ENCODE assay signal across 22 cellular contexts in genomic region chr15:28109626-28110415, GRCh38. TPM values are rescaled to one million over a fixed set of nuclear protein-coding genes. Genes with fewer than 3 reads are reported as not detected.
DNase-seq lines count a peak whose midpoint lies in the region; ATAC-seq and TF ChIP-seq lines count a peak whose summit lies in the region.
"Had no signal": no experiment of that assay in that cellular context is flagged by ENCODE, and none has a peak within 500 bp of the region (broad histone marks: within the 10 kb centered on the region; RNA-seq: fewer than 3 reads in every experiment).

No MANE protein-coding gene starts in this region.

- DNase-seq in CD4-positive, CD25-positive, alpha-beta regulatory T cell = no peak
- DNase-seq in H9 (peak; percentile 25), osteoblast (ENCODE audit: insufficient read length, low spot score, missing footprints) (peak; percentile 76), foreskin keratinocyte (no peak), mesothelial cell of epicardium (ENCODE audit: low spot score in 2 of 2, unreplicated experiment in 2 of 2) (no peak)
- no peak for DNase-seq in effector memory CD8-positive, alpha-beta T cell
- DNase-seq in activated T-helper 2 cell treated with anti-CD3 and anti-CD28 coated beads, Interferon-gamma antibody, Interleukin-2, Interleukin-4, amounts not matched to agents 10 μg/mL and 5 μg/mL and 100 μg/mL, durations not matched to agents 14 hours and 24 hours and 36 hours (ENCODE audit: low spot score) = no peak
- DNase-seq: activated CD4-positive, alpha-beta T cell treated with anti-CD3 and anti-CD28 coated beads, Interleukin-2, amount 10 ng/mL, durations not matched to agents 24 days and 14 days; anterior cingulate cortex; DMS79; glutamatergic neuron; MM.1S; NCI-H146; NCI-H2171; NCI-H526 treated with DMSO at 0.1 percent for 48 hours; right cardiac atrium; T-helper 17 cell had no signal

- peaks cover 8% of the 10 kb centered on the region for H3K23me2 ChIP-seq in H9 (ENCODE audit: insufficient read length, low read depth, low read length, poor library complexity, severe bottlenecking)

- H2BK20ac ChIP-seq in H9 (ENCODE audit: low read depth, low read length, poor library complexity, severe bottlenecking) = no peak overlapping the region

- no peak overlapping the region for H3K4ac ChIP-seq in H9 (ENCODE audit: low read depth, low read length)

- H4K8ac ChIP-seq in H9 (replicated peaks; ENCODE audit: insufficient read length, low read depth, low read length) = no peak overlapping the region

- no peak overlapping the region for H3K18ac ChIP-seq in H9 (ENCODE audit: insufficient read length, low read depth, low read length)

- no peaks in the 10 kb centered on the region for H4K20me1 ChIP-seq in H9 (ENCODE audit: control insufficient read depth, insufficient read depth, insufficient read length)
- H4K20me1 ChIP-seq in osteoblast (ENCODE audit: insufficient read depth, low read length) = peaks cover 9% of the 10 kb centered on the region

- H3K4me1 Mint-ChIP-seq in CD4-positive, CD25-positive, alpha-beta regulatory T cell = peaks cover 0 to 17% (median 7%) of the 10 kb centered on the region in 4 donors
- H3K4me1 Mint-ChIP-seq in H9 (peaks cover 0 to 8% of the 10 kb centered on the region in 2 experiments; a peak in 2 of 4 replicates), mesothelial cell of epicardium (peaks cover 10% of the 10 kb centered on the region)
- H3K4me1 Mint-ChIP-seq in effector memory CD8-positive, alpha-beta T cell (ENCODE audit: low read depth in 2 of 2) = peaks cover 7 to 11% of the 10 kb centered on the region in 2 donors
- peaks cover 7% of the 10 kb centered on the region for H3K4me1 Mint-ChIP-seq in activated T-helper 2 cell treated with anti-CD3 and anti-CD28 coated beads, Interferon-gamma antibody, Interleukin-2, Interleukin-4, amounts not matched to agents 10 μg/mL and 5 μg/mL and 100 μg/mL, durations not matched to agents 14 hours and 24 hours and 36 hours (ENCODE audit: low read depth)

- H3K27me3 ChIP-seq in CD4-positive, CD25-positive, alpha-beta regulatory T cell (ENCODE audit: control insufficient read depth, insufficient read depth, low read length) = peaks cover 4% of the 10 kb centered on the region
- peaks cover 21% of the 10 kb centered on the region; the same call in 1 of the 2 replicates for H3K27me3 ChIP-seq in H9 (ENCODE audit: insufficient read depth, low read length)
- H3K27me3 ChIP-seq in osteoblast (ENCODE audit: insufficient read depth, low read length) = no peaks in the 10 kb centered on the region
- peaks cover 19% of the 10 kb centered on the region for H3K27me3 ChIP-seq in foreskin keratinocyte
- H3K27me3 ChIP-seq: ovary, vagina had no signal

- no peak overlapping the region for H4K5ac ChIP-seq in H9 (ENCODE audit: insufficient read length, low read depth, low read length)

- TF ChIP-seq CTCF in H9 (conservative IDR thresholded peaks at IDR 0.05) (no peak), osteoblast (IDR thresholded peaks at IDR 0.05; ENCODE audit: extremely low read depth, low read depth, low read length) (no peak), foreskin keratinocyte (conservative IDR thresholded peaks at IDR 0.05) (no peak), mesothelial cell of epicardium (IDR thresholded peaks at IDR 0.05; ENCODE audit: unreplicated experiment) (no peak)

- no peak overlapping the region for H3K9ac ChIP-seq in H9 (ENCODE audit: extremely low read depth, insufficient read length, low read length)

- intact Hi-C loops in activated T-helper 2 cell treated with anti-CD3 and anti-CD28 coated beads, Interferon-gamma antibody, Interleukin-2, Interleukin-4, amounts not matched to agents 10 μg/mL and 5 μg/mL and 100 μg/mL, durations not matched to agents 14 hours and 24 hours and 36 hours (cut with micrococcal nuclease) = no loop called here

- no peak for ATAC-seq in CD4-positive, CD25-positive, alpha-beta regulatory T cell (ENCODE audit: low read depth in 2 of 2)
- ATAC-seq in effector memory CD8-positive, alpha-beta T cell (replicated peaks) = peak; percentile 42
- ATAC-seq in foreskin keratinocyte = no peak
- ATAC-seq: T-helper 17 cell had no signal

- no CpG with 5 or more reads among the region's 25 CpGs for WGBS in H9 (ENCODE audit: extremely low coverage, insufficient read length, low lambda C conversion rate)

- H2BK120ac ChIP-seq in H9 (ENCODE audit: low read depth, low read length, poor library complexity, severe bottlenecking) = no peak overlapping the region

- H3K4me3 Mint-ChIP-seq in CD4-positive, CD25-positive, alpha-beta regulatory T cell = no peak overlapping the region
- H3K4me3 Mint-ChIP-seq in H9 = no peak overlapping the region
- peak overlapping the region in 1 of 2 donors; percentile 6 for H3K4me3 Mint-ChIP-seq in effector memory CD8-positive, alpha-beta T cell
- no peak overlapping the region for H3K4me3 Mint-ChIP-seq in activated T-helper 2 cell treated with anti-CD3 and anti-CD28 coated beads, Interferon-gamma antibody, Interleukin-2, Interleukin-4, amounts not matched to agents 10 μg/mL and 5 μg/mL and 100 μg/mL, durations not matched to agents 14 hours and 24 hours and 36 hours (ENCODE audit: low read depth)
- no peak overlapping the region for H3K4me3 Mint-ChIP-seq in mesothelial cell of epicardium
- H3K4me3 Mint-ChIP-seq: activated CD4-positive, alpha-beta T cell treated with anti-CD3 and anti-CD28 coated beads, Interleukin-2, amount 10 ng/mL, durations not matched to agents 24 days and 14 days; memory B cell; T-helper 17 cell had no signal

- no peak overlapping the region for H3K56ac ChIP-seq in H9 (ENCODE audit: insufficient read length, low read depth, low read length)

- H3K4me2 ChIP-seq in H9 (ENCODE audit: insufficient read depth, insufficient read length, low read length) (no peak overlapping the region), osteoblast (ENCODE audit: insufficient read depth, low read length) (no peak overlapping the region)

- H3K79me2 ChIP-seq in H9 (ENCODE audit: insufficient read depth, low read length) (no peaks in the 10 kb centered on the region), osteoblast (ENCODE audit: insufficient read depth, low read length) (no peaks in the 10 kb centered on the region)

- H3K27me3 Mint-ChIP-seq in CD4-positive, CD25-positive, alpha-beta regulatory T cell = peaks cover 10% of the 10 kb centered on the region
- H3K27me3 Mint-ChIP-seq in H9 (ENCODE audit: low read depth) (peaks cover 34% of the 10 kb centered on the region), mesothelial cell of epicardium (ENCODE audit: low read depth) (peaks cover 27% of the 10 kb centered on the region)
- H3K27me3 Mint-ChIP-seq in effector memory CD8-positive, alpha-beta T cell = peaks cover 10 to 15% of the 10 kb centered on the region in 2 donors
- H3K27me3 Mint-ChIP-seq in activated T-helper 2 cell treated with anti-CD3 and anti-CD28 coated beads, Interferon-gamma antibody, Interleukin-2, Interleukin-4, amounts not matched to agents 10 μg/mL and 5 μg/mL and 100 μg/mL, durations not matched to agents 14 hours and 24 hours and 36 hours (ENCODE audit: low read depth) = peaks cover 19% of the 10 kb centered on the region
- H3K27me3 Mint-ChIP-seq: T-helper 17 cell had no signal

- no peak overlapping the region for H3T11ph ChIP-seq in H9 (ENCODE audit: low read length)

- H3K79me1 ChIP-seq in H9 (ENCODE audit: insufficient read depth, low read depth, low read length, poor library complexity, severe bottlenecking) = no peaks in the 10 kb centered on the region

- H3K23ac ChIP-seq in H9 (ENCODE audit: insufficient read length, low read depth, low read length) = no peak overlapping the region

- peaks cover 35% of the 10 kb centered on the region for H3K36me3 ChIP-seq in CD4-positive, CD25-positive, alpha-beta regulatory T cell (ENCODE audit: control insufficient read depth, insufficient read depth, low read length)
- H3K36me3 ChIP-seq in osteoblast (ENCODE audit: insufficient read depth, low read length) = peaks cover 29% of the 10 kb centered on the region
- H3K36me3 ChIP-seq: ovary had no signal

- H2BK12ac ChIP-seq in H9 (ENCODE audit: insufficient read length, low read depth, low read length) = no peak overlapping the region

- no peaks in the 10 kb centered on the region for H3K9me3 Mint-ChIP-seq in CD4-positive, CD25-positive, alpha-beta regulatory T cell
- peaks cover 0 to 5% of the 10 kb centered on the region in 2 experiments; a peak in 4 of 5 replicates for H3K9me3 Mint-ChIP-seq in H9
- no peaks in the 10 kb centered on the region for H3K9me3 Mint-ChIP-seq in effector memory CD8-positive, alpha-beta T cell
- H3K9me3 Mint-ChIP-seq in activated T-helper 2 cell treated with anti-CD3 and anti-CD28 coated beads, Interferon-gamma antibody, Interleukin-2, Interleukin-4, amounts not matched to agents 10 μg/mL and 5 μg/mL and 100 μg/mL, durations not matched to agents 14 hours and 24 hours and 36 hours = no peaks in the 10 kb centered on the region
- H3K9me3 Mint-ChIP-seq in mesothelial cell of epicardium = no peaks in the 10 kb centered on the region
- H3K9me3 Mint-ChIP-seq: activated CD4-positive, alpha-beta T cell treated with anti-CD3 and anti-CD28 coated beads, Interleukin-2, amount 10 ng/mL, durations not matched to agents 24 days and 14 days; memory B cell had no signal

- H2AK5ac ChIP-seq in H9 (ENCODE audit: insufficient read length, low read length) = no peak overlapping the region

- H3K4me3 ChIP-seq in CD4-positive, CD25-positive, alpha-beta regulatory T cell (ENCODE audit: low read depth, low read length) = no peak overlapping the region
- H3K4me3 ChIP-seq in osteoblast (ENCODE audit: insufficient read depth, low read length) = no peak overlapping the region
- H3K4me3 ChIP-seq: ovary, vagina had no signal

- no peak overlapping the region for H2BK15ac ChIP-seq in H9 (ENCODE audit: low read depth, low read length)

- H3K4me1 ChIP-seq in CD4-positive, CD25-positive, alpha-beta regulatory T cell (ENCODE audit: control insufficient read depth, insufficient read depth, low read length, poor library complexity, severe bottlenecking) = peaks cover 20% of the 10 kb centered on the region
- H3K4me1 ChIP-seq in H9 (ENCODE audit: insufficient read depth, low read length) = no peaks in the 10 kb centered on the region
- H3K4me1 ChIP-seq in osteoblast (ENCODE audit: insufficient read depth, low read length) = peaks cover 2% of the 10 kb centered on the region
- no peaks in the 10 kb centered on the region for H3K4me1 ChIP-seq in foreskin keratinocyte

- H4K91ac ChIP-seq in H9 (ENCODE audit: insufficient read length, low read depth, low read length) = no peak overlapping the region

- H3K9me3 ChIP-seq in CD4-positive, CD25-positive, alpha-beta regulatory T cell (ENCODE audit: control insufficient read depth in 2 of 2, low read length in 2 of 2) = no peaks in the 10 kb centered on the region
- H3K9me3 ChIP-seq in H9 (ENCODE audit: control insufficient read depth, low read depth, low read length) (no peaks in the 10 kb centered on the region), osteoblast (ENCODE audit: low read depth, low read length) (no peaks in the 10 kb centered on the region)
- H3K9me3 ChIP-seq: ovary, vagina had no signal

- H3K14ac ChIP-seq in H9 (ENCODE audit: insufficient read depth, low read length) = no peak overlapping the region

- peaks cover 35% of the 10 kb centered on the region for H3K36me3 Mint-ChIP-seq in CD4-positive, CD25-positive, alpha-beta regulatory T cell
- H3K36me3 Mint-ChIP-seq in H9 (ENCODE audit: insufficient read depth in 1 of 3, low read depth in 3 of 3) (peaks cover 31 to 34% (median 32%) of the 10 kb centered on the region in 3 experiments), mesothelial cell of epicardium (peaks cover 26% of the 10 kb centered on the region)
- peaks cover 26% of the 10 kb centered on the region for H3K36me3 Mint-ChIP-seq in effector memory CD8-positive, alpha-beta T cell (ENCODE audit: insufficient read depth)
- peaks cover 27% of the 10 kb centered on the region for H3K36me3 Mint-ChIP-seq in activated T-helper 2 cell treated with anti-CD3 and anti-CD28 coated beads, Interferon-gamma antibody, Interleukin-2, Interleukin-4, amounts not matched to agents 10 μg/mL and 5 μg/mL and 100 μg/mL, durations not matched to agents 14 hours and 24 hours and 36 hours (ENCODE audit: low read depth)

- no peak overlapping the region for H3K27ac ChIP-seq in CD4-positive, CD25-positive, alpha-beta regulatory T cell (ENCODE audit: insufficient read depth, low read length, poor library complexity, severe bottlenecking)
- H3K27ac ChIP-seq in H9 (ENCODE audit: insufficient read length, low read depth, low read length) (no peak overlapping the region), osteoblast (ENCODE audit: low read depth, low read length) (no peak overlapping the region), foreskin keratinocyte (no peak overlapping the region)
- H3K27ac ChIP-seq: ovary, vagina had no signal

- H2AFZ ChIP-seq in H9 (ENCODE audit: low read length) (no peak overlapping the region), osteoblast (ENCODE audit: low read length) (no peak overlapping the region)

- peak overlapping the region; percentile 25 to 71 (median 26) for H3K27ac Mint-ChIP-seq in CD4-positive, CD25-positive, alpha-beta regulatory T cell
- H3K27ac Mint-ChIP-seq in H9 = no peak overlapping the region
- H3K27ac Mint-ChIP-seq in effector memory CD8-positive, alpha-beta T cell = peak overlapping the region in 1 of 2 donors; percentile 78
- no peak overlapping the region for H3K27ac Mint-ChIP-seq in activated T-helper 2 cell treated with anti-CD3 and anti-CD28 coated beads, Interferon-gamma antibody, Interleukin-2, Interleukin-4, amounts not matched to agents 10 μg/mL and 5 μg/mL and 100 μg/mL, durations not matched to agents 14 hours and 24 hours and 36 hours
- no peak overlapping the region for H3K27ac Mint-ChIP-seq in mesothelial cell of epicardium
- H3K27ac Mint-ChIP-seq: activated CD4-positive, alpha-beta T cell treated with anti-CD3 and anti-CD28 coated beads, Interleukin-2, amount 10 ng/mL, durations not matched to agents 24 days and 14 days; memory B cell; T-helper 17 cell had no signal

- H2BK5ac ChIP-seq in H9 (ENCODE audit: insufficient read length, low read length) = no peak overlapping the region

RNA-seq across cellular contexts. Expression of gene OCA2, which starts 10.7 kb away (rescaled TPM):
- total RNA-seq in CD4-positive, CD25-positive, alpha-beta regulatory T cell = not detected
- polyA plus RNA-seq in CD4-positive, CD25-positive, alpha-beta regulatory T cell = not detected
- total RNA-seq in H9 (2021) (0.31 and 0.44 TPM in 2 replicates), osteoblast (not detected in 2 replicates), foreskin keratinocyte (0.03 and 0.04 TPM in 2 replicates), mesothelial cell of epicardium (1.0 to 2.0 TPM (median 1.5 TPM) in 3 replicates)
- polyA plus RNA-seq in foreskin keratinocyte = 0.03 TPM in 1 of 2 replicates, not detected in the other
- not detected in 2 replicates for total RNA-seq in activated T-helper 2 cell treated with anti-CD3 and anti-CD28 coated beads, Interferon-gamma antibody, Interleukin-2, Interleukin-4, amounts not matched to agents 10 μg/mL and 5 μg/mL and 100 μg/mL, durations not matched to agents 14 hours and 24 hours and 36 hours
- total RNA-seq: activated CD4-positive, alpha-beta T cell treated with anti-CD3 and anti-CD28 coated beads, Interleukin-2, amount 10 ng/mL, durations not matched to agents 24 days and 14 days; fibroblast of lung; RPMI7951; T-helper 17 cell had no signal
- polyA plus RNA-seq: fibroblast of lung had no signal

Comparison
In these comparisons a context has a peak if more than half of its experiments do, and no peak if none do; other contexts are left out.
1. DNase-seq: peak in H9 (single experiment) and osteoblast (single experiment); none in CD4-positive, CD25-positive, alpha-beta regulatory T cell (0 of 3), effector memory CD8-positive, alpha-beta T cell (0 of 3), foreskin keratinocyte (0 of 2), activated T-helper 2 cell treated with anti-CD3 and anti-CD28 coated beads, Interferon-gamma antibody, Interleukin-2, Interleukin-4, amounts not matched to agents 10 μg/mL and 5 μg/mL and 100 μg/mL, durations not matched to agents 14 hours and 24 hours and 36 hours (single experiment) and mesothelial cell of epicardium (0 of 2).
2. H3K27ac Mint-ChIP-seq: peak in CD4-positive, CD25-positive, alpha-beta regulatory T cell (3 of 3); none in H9 (0 of 3), activated T-helper 2 cell treated with anti-CD3 and anti-CD28 coated beads, Interferon-gamma antibody, Interleukin-2, Interleukin-4, amounts not matched to agents 10 μg/mL and 5 μg/mL and 100 μg/mL, durations not matched to agents 14 hours and 24 hours and 36 hours (single experiment) and mesothelial cell of epicardium (single experiment).